Comparison of ENCODE assay signal across 1 cellular context in the genomic region with DNA sequence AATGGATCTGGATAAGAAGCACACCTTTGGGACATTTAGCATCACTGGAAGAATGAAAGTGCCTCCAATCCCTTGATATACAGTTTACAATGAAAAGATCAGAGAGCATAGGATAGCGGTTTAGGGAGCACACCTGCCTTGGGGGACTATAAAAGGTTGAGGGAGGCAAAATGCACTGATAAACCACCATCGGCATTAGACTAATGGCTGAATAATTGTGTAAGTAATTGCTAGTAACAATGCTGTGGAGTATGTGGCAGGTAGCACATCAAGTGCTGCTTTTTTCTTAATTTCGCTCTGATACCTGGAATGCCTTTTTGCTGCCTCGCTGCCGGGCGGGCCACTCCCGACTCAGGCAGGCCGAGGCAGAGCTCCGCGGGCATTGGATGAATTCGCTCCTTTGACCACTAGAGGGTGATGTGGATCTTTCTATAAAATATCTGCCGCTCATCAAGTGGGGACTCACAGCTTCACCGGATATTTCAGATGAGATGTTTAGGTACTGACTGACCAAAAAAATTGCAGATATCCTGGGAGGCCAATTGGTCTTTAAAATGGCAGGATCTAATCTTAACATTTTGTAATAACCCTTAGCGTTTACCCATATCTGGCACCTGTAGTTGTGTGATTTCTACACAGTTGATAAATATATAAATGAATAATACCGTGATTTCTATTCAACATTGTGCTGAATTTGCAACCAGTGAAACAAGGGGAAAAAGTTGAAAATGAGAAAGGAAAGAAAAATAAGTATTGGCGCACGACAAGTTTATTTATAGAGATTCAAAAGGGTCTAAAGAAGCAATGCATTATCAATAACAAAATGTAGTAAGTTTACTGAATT.
TF ChIP-seq lines count a peak whose summit lies in the region.

No MANE protein-coding gene starts in this region.

TF ChIP-seq in HepG2, 621 proteins besides CTCF, POLR2A, EP300 and RAD21 (continued from another document):
- TF ChIP-seq, protein P1, sequence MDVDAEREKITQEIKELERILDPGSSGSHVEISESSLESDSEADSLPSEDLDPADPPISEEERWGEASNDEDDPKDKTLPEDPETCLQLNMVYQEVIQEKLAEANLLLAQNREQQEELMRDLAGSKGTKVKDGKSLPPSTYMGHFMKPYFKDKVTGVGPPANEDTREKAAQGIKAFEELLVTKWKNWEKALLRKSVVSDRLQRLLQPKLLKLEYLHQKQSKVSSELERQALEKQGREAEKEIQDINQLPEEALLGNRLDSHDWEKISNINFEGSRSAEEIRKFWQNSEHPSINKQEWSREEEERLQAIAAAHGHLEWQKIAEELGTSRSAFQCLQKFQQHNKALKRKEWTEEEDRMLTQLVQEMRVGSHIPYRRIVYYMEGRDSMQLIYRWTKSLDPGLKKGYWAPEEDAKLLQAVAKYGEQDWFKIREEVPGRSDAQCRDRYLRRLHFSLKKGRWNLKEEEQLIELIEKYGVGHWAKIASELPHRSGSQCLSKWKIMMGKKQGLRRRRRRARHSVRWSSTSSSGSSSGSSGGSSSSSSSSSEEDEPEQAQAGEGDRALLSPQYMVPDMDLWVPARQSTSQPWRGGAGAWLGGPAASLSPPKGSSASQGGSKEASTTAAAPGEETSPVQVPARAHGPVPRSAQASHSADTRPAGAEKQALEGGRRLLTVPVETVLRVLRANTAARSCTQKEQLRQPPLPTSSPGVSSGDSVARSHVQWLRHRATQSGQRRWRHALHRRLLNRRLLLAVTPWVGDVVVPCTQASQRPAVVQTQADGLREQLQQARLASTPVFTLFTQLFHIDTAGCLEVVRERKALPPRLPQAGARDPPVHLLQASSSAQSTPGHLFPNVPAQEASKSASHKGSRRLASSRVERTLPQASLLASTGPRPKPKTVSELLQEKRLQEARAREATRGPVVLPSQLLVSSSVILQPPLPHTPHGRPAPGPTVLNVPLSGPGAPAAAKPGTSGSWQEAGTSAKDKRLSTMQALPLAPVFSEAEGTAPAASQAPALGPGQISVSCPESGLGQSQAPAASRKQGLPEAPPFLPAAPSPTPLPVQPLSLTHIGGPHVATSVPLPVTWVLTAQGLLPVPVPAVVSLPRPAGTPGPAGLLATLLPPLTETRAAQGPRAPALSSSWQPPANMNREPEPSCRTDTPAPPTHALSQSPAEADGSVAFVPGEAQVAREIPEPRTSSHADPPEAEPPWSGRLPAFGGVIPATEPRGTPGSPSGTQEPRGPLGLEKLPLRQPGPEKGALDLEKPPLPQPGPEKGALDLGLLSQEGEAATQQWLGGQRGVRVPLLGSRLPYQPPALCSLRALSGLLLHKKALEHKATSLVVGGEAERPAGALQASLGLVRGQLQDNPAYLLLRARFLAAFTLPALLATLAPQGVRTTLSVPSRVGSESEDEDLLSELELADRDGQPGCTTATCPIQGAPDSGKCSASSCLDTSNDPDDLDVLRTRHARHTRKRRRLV (CRISPR knock-in tag; IDR thresholded peaks at IDR 0.05) = no peak
- TF ChIP-seq KDM2A (CRISPR knock-in tag; IDR thresholded peaks at IDR 0.05; ENCODE audit: borderline replicate concordance, low read depth) (0 out of 2 replicates have a peak, but pooled peaks have one; percentile 20), ZNF451 (CRISPR knock-in tag; IDR thresholded peaks at IDR 0.05) (no peak)
- TF ChIP-seq, protein P2, sequence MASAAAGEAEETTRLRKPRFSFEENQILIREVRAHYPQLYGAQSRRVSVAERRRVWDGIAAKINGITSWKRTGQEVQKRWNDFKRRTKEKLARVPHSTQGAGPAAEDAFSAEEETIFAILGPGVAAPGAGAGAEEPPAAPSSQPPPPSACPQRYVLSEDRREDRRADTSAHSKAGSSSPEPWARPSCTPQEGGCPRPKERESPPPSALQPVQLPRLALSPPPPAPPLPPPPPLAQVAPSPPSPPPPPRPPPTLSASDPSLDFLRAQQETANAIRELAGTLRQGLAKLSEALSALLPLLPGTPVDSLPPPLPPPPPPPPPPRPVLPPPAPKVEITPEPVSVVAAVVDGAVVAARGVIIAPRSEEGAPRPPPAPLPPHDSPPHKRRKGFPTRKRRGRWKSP (CRISPR knock-in tag; IDR thresholded peaks at IDR 0.05) = no peak
TF ChIP-seq in HepG2: peak in this region for 5.
